14 cellular contexts compared by ENCODE assay signal in genomic region chr6:100274147-100274546, GRCh38.
DNase-seq lines count a peak whose midpoint lies in the region; ATAC-seq and TF ChIP-seq lines count a peak whose summit lies in the region.
"Had no signal": no experiment of that assay in that cellular context is flagged by ENCODE, and none has a peak within 500 bp of the region (broad histone marks: within the 10 kb centered on the region; RNA-seq: fewer than 3 reads in every experiment).

No MANE protein-coding gene starts in this region.

- TF ChIP-seq RAD21 in HCT116 (IDR thresholded peaks at IDR 0.05; ENCODE audit: low read depth) = no peak

- RAD21 ChIA-PET in HCT116 (lab: Charles Lee; ENCODE audit: low non-redundant PET in 1 of 2, low total read pairs in 2 of 2, uncharacterized antibody in 2 of 2, unreplicated experiment in 2 of 2) = no interaction called here

- no peaks in the 10 kb centered on the region for H3K27me3 Mint-ChIP-seq in endothelial cell (ENCODE audit: unreplicated experiment)

- no peak for DNase-seq in HCT116 (ENCODE audit: low read depth, low spot score)
- peak; percentile 18 for DNase-seq in RWPE1 (ENCODE audit: low spot score)
- peak; percentile 53 for DNase-seq in epithelial cell of esophagus (ENCODE audit: low read depth)
- no peak for DNase-seq in DMS 273 treated with DMSO at 0.1 percent for 48 hours (lab: John Stamatoyannopoulos, UW)
- no peak for DNase-seq in endothelial cell (ENCODE audit: low spot score)
- DNase-seq in NCI-H510A treated with DMSO at 0.1 percent for 48 hours (lab: John Stamatoyannopoulos, UW) = no peak
- DNase-seq: C1 segment of cervical spinal cord; Calu3; CD4-positive, alpha-beta memory T cell; COR-L47; DMS153; DND-41; GOT3 had no signal

- no peaks in the 10 kb centered on the region for H3K9me2 ChIP-seq in HCT116 (ENCODE audit: insufficient read depth)

- CTCF ChIA-PET in HCT116 (lab: Charles Lee) = no interaction called here
- CTCF ChIA-PET in RWPE1 (lab: Yijun Ruan, JAX) = no interaction called here

- no peaks in the 10 kb centered on the region for H4K20me1 ChIP-seq in HCT116 (ENCODE audit: insufficient read depth)

- no peak for TF ChIP-seq CTCF in HCT116 (IDR thresholded peaks at IDR 0.05 in 2 of 3, conservative IDR thresholded peaks at IDR 0.05 in 1 of 3; ENCODE audit: borderline replicate concordance in 1 of 3, insufficient read depth in 1 of 3, low read depth in 2 of 3, low read length in 2 of 3)
- no peak for TF ChIP-seq CTCF in RWPE1 (conservative IDR thresholded peaks at IDR 0.05; ENCODE audit: low read depth)
- TF ChIP-seq CTCF in epithelial cell of esophagus (IDR thresholded peaks at IDR 0.05; ENCODE audit: insufficient read depth, low read depth, low read length, missing control alignments) = no peak
- no peak for TF ChIP-seq CTCF in endothelial cell (IDR thresholded peaks at IDR 0.05; ENCODE audit: unreplicated experiment)

- H3K9me3 Mint-ChIP-seq in endothelial cell (ENCODE audit: unreplicated experiment) = no peaks in the 10 kb centered on the region

- no peaks in the 10 kb centered on the region for H3K4me1 Mint-ChIP-seq in endothelial cell (ENCODE audit: unreplicated experiment)
- H3K4me1 Mint-ChIP-seq: CD4-positive, alpha-beta memory T cell had no signal

- H3K4me3 ChIP-seq in HCT116 (replicated peaks in 1 of 2; ENCODE audit: low read depth in 1 of 2, low read length in 2 of 2) (no peak overlapping the region), epithelial cell of esophagus (ENCODE audit: low read length) (no peak overlapping the region)
- H3K4me3 ChIP-seq: HAP-1 had no signal

- no peak overlapping the region for H3K4me3 Mint-ChIP-seq in endothelial cell (ENCODE audit: unreplicated experiment)
- H3K4me3 Mint-ChIP-seq: CD4-positive, alpha-beta memory T cell had no signal

- peak overlapping the region; percentile 16 for H2AFZ ChIP-seq in HCT116 (ENCODE audit: low read depth, low read length, poor library complexity, severe bottlenecking)

- no peak for ATAC-seq in HCT116

- no peaks in the 10 kb centered on the region for H3K4me1 ChIP-seq in HCT116 (ENCODE audit: control insufficient read depth in 1 of 2, insufficient read depth in 2 of 2, low read length in 2 of 2)
- H3K4me1 ChIP-seq: HAP-1 had no signal

- no peak overlapping the region for H3K4me2 ChIP-seq in HCT116 (ENCODE audit: low read length)

- no peaks in the 10 kb centered on the region for H3K27me3 ChIP-seq in HCT116 (ENCODE audit: insufficient read depth, low read length)

- no TSS peak for BruUV-seq in HCT116 (replicated peaks; lab: Mats Ljungman, UMichigan)

- H3K27ac ChIP-seq in HCT116 (ENCODE audit: low read depth, low read length) (no peak overlapping the region), RWPE1 (no peak overlapping the region)

- H3K36me3 ChIP-seq in HCT116 (ENCODE audit: control insufficient read depth in 1 of 2, insufficient read depth in 2 of 2, low read length in 2 of 2) = no peaks in the 10 kb centered on the region
- H3K36me3 ChIP-seq: HAP-1 had no signal

- H3K27ac Mint-ChIP-seq in endothelial cell (ENCODE audit: unreplicated experiment) = no peak overlapping the region
- H3K27ac Mint-ChIP-seq: CD4-positive, alpha-beta memory T cell had no signal

- no peaks in the 10 kb centered on the region for H3K9me3 ChIP-seq in HCT116 (ENCODE audit: control insufficient read depth in 1 of 2, insufficient read depth in 1 of 2, low read depth in 1 of 2, low read length in 2 of 2)
- H3K9me3 ChIP-seq: HAP-1 had no signal

- TF ChIP-seq POLR2A in HCT116 (IDR thresholded peaks at IDR 0.05; ENCODE audit: borderline replicate concordance, extremely low read depth, insufficient read depth, insufficient read length) = no peak

- POLR2A ChIA-PET in HCT116 (lab: Charles Lee) (no interaction called here), RWPE1 (lab: Yijun Ruan, JAX; ENCODE audit: low non-redundant PET) (no interaction called here)

- H3K9ac ChIP-seq in HCT116 (ENCODE audit: low read length) = no peak overlapping the region

- H3K36me3 Mint-ChIP-seq in endothelial cell (ENCODE audit: low read depth, unreplicated experiment) = no peaks in the 10 kb centered on the region
- H3K36me3 Mint-ChIP-seq: CD4-positive, alpha-beta memory T cell had no signal

- no peaks in the 10 kb centered on the region for H3K79me2 ChIP-seq in HCT116 (ENCODE audit: insufficient read depth, low read length)

- intact Hi-C loops in HCT116 (cut with micrococcal nuclease) = no loop called here

TF ChIP-seq in HCT116, 20 proteins besides CTCF, POLR2A, EP300 and RAD21:
- TF ChIP-seq REST (IDR thresholded peaks at IDR 0.05; ENCODE audit: low read depth) (no peak), YY1 (IDR thresholded peaks at IDR 0.05; ENCODE audit: extremely low read depth, insufficient replicate concordance, low read depth, low read length) (no peak), ELF1 (IDR thresholded peaks at IDR 0.05; ENCODE audit: borderline replicate concordance, low read depth) (no peak), CEBPB (IDR thresholded peaks at IDR 0.05; ENCODE audit: low read depth) (no peak), POLR2AphosphoS5 (IDR thresholded peaks at IDR 0.05; ENCODE audit: low read depth, low read length) (no peak), MAX (IDR thresholded peaks at IDR 0.05) (no peak), SRF (IDR thresholded peaks at IDR 0.05; ENCODE audit: low read depth) (no peak), ZFX (IDR thresholded peaks at IDR 0.05) (no peak), EZH2phosphoT487 (IDR thresholded peaks at IDR 0.05; ENCODE audit: borderline replicate concordance) (no peak), ZNF274 (IDR thresholded peaks at IDR 0.05; ENCODE audit: low read depth, low read length) (no peak)

Comparison
In these comparisons a context has a peak if more than half of its experiments do, and no peak if none do; other contexts are left out.
1. DNase-seq: peak in RWPE1 (single experiment) and epithelial cell of esophagus (single experiment); none in HCT116 (single experiment), DMS 273 treated with DMSO at 0.1 percent for 48 hours (single experiment), endothelial cell (single experiment) and NCI-H510A treated with DMSO at 0.1 percent for 48 hours (single experiment).